1 cellular context compared by ENCODE assay signal in the genomic region with DNA sequence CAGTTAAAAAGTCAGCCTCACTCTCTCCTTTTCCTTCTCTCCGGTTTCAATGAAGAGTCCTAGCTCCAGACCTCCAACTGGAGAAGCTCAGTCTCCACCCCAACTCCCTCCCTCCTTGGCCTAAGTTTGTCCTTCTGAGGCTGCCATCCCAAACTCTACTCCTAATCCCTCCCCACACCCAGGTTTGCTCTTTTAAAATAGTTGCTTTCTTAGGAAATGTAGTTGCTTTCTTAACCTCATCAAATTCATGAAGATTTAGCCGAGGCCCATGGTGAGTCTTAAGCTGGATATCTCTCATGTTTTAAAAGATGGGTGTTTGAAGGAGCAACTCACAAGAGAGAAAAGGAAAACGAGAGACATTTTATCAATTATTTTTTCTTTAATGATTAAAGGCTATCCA.
A peak's percentile ranks its signal among the peaks of the same experiment; 100 is the strongest.
TF ChIP-seq lines count a peak whose summit lies in the region.

No MANE protein-coding gene starts in this region.

TF ChIP-seq in HepG2, 621 proteins besides CTCF, POLR2A, EP300 and RAD21 (continued from another document and continues in another):
- TF ChIP-seq, protein P1, sequence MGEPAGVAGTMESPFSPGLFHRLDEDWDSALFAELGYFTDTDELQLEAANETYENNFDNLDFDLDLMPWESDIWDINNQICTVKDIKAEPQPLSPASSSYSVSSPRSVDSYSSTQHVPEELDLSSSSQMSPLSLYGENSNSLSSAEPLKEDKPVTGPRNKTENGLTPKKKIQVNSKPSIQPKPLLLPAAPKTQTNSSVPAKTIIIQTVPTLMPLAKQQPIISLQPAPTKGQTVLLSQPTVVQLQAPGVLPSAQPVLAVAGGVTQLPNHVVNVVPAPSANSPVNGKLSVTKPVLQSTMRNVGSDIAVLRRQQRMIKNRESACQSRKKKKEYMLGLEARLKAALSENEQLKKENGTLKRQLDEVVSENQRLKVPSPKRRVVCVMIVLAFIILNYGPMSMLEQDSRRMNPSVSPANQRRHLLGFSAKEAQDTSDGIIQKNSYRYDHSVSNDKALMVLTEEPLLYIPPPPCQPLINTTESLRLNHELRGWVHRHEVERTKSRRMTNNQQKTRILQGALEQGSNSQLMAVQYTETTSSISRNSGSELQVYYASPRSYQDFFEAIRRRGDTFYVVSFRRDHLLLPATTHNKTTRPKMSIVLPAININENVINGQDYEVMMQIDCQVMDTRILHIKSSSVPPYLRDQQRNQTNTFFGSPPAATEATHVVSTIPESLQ (CRISPR knock-in tag; conservative IDR thresholded peaks at IDR 0.05), result no peak
- TF ChIP-seq MYC (CRISPR knock-in tag; IDR thresholded peaks at IDR 0.05; ENCODE audit: borderline replicate concordance) (no peak), REL (CRISPR knock-in tag; conservative IDR thresholded peaks at IDR 0.05) (no peak), NFKB2 (CRISPR knock-in tag; IDR thresholded peaks at IDR 0.05; ENCODE audit: borderline replicate concordance) (no peak), POLR2AphosphoS5 (IDR thresholded peaks at IDR 0.05; ENCODE audit: low read depth, low read length) (peak; percentile 77), ZNF274 (CRISPR knock-in tag; IDR thresholded peaks at IDR 0.05) (no peak), ARNTL (CRISPR knock-in tag; IDR thresholded peaks at IDR 0.05) (peak; percentile 56; the same call in 1 of the 2 replicates), CREB1 (IDR thresholded peaks at IDR 0.05) (no peak), CREB1 (CRISPR knock-in tag; IDR thresholded peaks at IDR 0.05) (peak; percentile 57; the same call in 1 of the 2 replicates), ZNF20 (CRISPR knock-in tag; IDR thresholded peaks at IDR 0.05) (no peak), PHF21A (CRISPR knock-in tag; IDR thresholded peaks at IDR 0.05) (no peak), PHF8 (CRISPR knock-in tag; IDR thresholded peaks at IDR 0.05) (peak; percentile 57), ISL2 (CRISPR knock-in tag; IDR thresholded peaks at IDR 0.05) (0 out of 2 replicates have a peak, but pooled peaks have one; percentile 22), ZFY (CRISPR knock-in tag; IDR thresholded peaks at IDR 0.05) (peak; percentile 46; the same call in 1 of the 2 replicates), ZMYM3 (CRISPR knock-in tag; IDR thresholded peaks at IDR 0.05) (no peak), RNF2 (conservative IDR thresholded peaks at IDR 0.05; ENCODE audit: low read depth) (no peak), ATF7 (IDR thresholded peaks at IDR 0.05) (no peak), ATF7 (CRISPR knock-in tag; IDR thresholded peaks at IDR 0.05) (no peak), GATAD1 (CRISPR knock-in tag; IDR thresholded peaks at IDR 0.05) (peak; percentile 89), KDM1A (CRISPR knock-in tag; IDR thresholded peaks at IDR 0.05) (no peak), PHB2 (IDR thresholded peaks at IDR 0.05; ENCODE audit: partially characterized antibody) (no peak), SP2 (CRISPR knock-in tag; IDR thresholded peaks at IDR 0.05) (no peak), KAT8 (CRISPR knock-in tag; IDR thresholded peaks at IDR 0.05) (peak; percentile 85), RXRB (CRISPR knock-in tag; IDR thresholded peaks at IDR 0.05; ENCODE audit: borderline replicate concordance) (0 out of 2 replicates have a peak, but pooled peaks have one; percentile 44), NCOA5 (CRISPR knock-in tag; IDR thresholded peaks at IDR 0.05) (no peak), FIP1L1 (IDR thresholded peaks at IDR 0.05; ENCODE audit: borderline replicate concordance, insufficient read depth, low read depth, low read length) (no peak), ZNF543 (CRISPR knock-in tag; IDR thresholded peaks at IDR 0.05) (0 out of 2 replicates have a peak, but pooled peaks have one; percentile 48), TOPORS (CRISPR knock-in tag; IDR thresholded peaks at IDR 0.05) (no peak)
- TF ChIP-seq, protein P2, sequence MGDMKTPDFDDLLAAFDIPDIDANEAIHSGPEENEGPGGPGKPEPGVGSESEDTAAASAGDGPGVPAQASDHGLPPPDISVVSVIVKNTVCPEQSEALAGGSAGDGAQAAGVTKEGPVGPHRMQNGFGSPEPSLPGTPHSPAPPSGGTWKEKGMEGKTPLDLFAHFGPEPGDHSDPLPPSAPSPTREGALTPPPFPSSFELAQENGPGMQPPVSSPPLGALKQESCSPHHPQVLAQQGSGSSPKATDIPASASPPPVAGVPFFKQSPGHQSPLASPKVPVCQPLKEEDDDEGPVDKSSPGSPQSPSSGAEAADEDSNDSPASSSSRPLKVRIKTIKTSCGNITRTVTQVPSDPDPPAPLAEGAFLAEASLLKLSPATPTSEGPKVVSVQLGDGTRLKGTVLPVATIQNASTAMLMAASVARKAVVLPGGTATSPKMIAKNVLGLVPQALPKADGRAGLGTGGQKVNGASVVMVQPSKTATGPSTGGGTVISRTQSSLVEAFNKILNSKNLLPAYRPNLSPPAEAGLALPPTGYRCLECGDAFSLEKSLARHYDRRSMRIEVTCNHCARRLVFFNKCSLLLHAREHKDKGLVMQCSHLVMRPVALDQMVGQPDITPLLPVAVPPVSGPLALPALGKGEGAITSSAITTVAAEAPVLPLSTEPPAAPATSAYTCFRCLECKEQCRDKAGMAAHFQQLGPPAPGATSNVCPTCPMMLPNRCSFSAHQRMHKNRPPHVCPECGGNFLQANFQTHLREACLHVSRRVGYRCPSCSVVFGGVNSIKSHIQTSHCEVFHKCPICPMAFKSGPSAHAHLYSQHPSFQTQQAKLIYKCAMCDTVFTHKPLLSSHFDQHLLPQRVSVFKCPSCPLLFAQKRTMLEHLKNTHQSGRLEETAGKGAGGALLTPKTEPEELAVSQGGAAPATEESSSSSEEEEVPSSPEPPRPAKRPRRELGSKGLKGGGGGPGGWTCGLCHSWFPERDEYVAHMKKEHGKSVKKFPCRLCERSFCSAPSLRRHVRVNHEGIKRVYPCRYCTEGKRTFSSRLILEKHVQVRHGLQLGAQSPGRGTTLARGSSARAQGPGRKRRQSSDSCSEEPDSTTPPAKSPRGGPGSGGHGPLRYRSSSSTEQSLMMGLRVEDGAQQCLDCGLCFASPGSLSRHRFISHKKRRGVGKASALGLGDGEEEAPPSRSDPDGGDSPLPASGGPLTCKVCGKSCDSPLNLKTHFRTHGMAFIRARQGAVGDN (CRISPR knock-in tag; IDR thresholded peaks at IDR 0.05), result no peak
- TF ChIP-seq, protein P3, sequence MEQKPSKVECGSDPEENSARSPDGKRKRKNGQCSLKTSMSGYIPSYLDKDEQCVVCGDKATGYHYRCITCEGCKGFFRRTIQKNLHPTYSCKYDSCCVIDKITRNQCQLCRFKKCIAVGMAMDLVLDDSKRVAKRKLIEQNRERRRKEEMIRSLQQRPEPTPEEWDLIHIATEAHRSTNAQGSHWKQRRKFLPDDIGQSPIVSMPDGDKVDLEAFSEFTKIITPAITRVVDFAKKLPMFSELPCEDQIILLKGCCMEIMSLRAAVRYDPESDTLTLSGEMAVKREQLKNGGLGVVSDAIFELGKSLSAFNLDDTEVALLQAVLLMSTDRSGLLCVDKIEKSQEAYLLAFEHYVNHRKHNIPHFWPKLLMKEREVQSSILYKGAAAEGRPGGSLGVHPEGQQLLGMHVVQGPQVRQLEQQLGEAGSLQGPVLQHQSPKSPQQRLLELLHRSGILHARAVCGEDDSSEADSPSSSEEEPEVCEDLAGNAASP (CRISPR knock-in tag; IDR thresholded peaks at IDR 0.05; ENCODE audit: borderline replicate concordance), result 0 out of 2 replicates have a peak, but pooled peaks have one; percentile 27
- TF ChIP-seq, protein P4, sequence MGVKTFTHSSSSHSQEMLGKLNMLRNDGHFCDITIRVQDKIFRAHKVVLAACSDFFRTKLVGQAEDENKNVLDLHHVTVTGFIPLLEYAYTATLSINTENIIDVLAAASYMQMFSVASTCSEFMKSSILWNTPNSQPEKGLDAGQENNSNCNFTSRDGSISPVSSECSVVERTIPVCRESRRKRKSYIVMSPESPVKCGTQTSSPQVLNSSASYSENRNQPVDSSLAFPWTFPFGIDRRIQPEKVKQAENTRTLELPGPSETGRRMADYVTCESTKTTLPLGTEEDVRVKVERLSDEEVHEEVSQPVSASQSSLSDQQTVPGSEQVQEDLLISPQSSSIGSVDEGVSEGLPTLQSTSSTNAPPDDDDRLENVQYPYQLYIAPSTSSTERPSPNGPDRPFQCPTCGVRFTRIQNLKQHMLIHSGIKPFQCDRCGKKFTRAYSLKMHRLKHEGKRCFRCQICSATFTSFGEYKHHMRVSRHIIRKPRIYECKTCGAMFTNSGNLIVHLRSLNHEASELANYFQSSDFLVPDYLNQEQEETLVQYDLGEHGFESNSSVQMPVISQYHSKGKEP (CRISPR knock-in tag; IDR thresholded peaks at IDR 0.05), result no peak
- TF ChIP-seq, protein P5, sequence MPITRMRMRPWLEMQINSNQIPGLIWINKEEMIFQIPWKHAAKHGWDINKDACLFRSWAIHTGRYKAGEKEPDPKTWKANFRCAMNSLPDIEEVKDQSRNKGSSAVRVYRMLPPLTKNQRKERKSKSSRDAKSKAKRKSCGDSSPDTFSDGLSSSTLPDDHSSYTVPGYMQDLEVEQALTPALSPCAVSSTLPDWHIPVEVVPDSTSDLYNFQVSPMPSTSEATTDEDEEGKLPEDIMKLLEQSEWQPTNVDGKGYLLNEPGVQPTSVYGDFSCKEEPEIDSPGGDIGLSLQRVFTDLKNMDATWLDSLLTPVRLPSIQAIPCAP (CRISPR knock-in tag; IDR thresholded peaks at IDR 0.05; ENCODE audit: low read depth), result no peak
- TF ChIP-seq, protein P6, sequence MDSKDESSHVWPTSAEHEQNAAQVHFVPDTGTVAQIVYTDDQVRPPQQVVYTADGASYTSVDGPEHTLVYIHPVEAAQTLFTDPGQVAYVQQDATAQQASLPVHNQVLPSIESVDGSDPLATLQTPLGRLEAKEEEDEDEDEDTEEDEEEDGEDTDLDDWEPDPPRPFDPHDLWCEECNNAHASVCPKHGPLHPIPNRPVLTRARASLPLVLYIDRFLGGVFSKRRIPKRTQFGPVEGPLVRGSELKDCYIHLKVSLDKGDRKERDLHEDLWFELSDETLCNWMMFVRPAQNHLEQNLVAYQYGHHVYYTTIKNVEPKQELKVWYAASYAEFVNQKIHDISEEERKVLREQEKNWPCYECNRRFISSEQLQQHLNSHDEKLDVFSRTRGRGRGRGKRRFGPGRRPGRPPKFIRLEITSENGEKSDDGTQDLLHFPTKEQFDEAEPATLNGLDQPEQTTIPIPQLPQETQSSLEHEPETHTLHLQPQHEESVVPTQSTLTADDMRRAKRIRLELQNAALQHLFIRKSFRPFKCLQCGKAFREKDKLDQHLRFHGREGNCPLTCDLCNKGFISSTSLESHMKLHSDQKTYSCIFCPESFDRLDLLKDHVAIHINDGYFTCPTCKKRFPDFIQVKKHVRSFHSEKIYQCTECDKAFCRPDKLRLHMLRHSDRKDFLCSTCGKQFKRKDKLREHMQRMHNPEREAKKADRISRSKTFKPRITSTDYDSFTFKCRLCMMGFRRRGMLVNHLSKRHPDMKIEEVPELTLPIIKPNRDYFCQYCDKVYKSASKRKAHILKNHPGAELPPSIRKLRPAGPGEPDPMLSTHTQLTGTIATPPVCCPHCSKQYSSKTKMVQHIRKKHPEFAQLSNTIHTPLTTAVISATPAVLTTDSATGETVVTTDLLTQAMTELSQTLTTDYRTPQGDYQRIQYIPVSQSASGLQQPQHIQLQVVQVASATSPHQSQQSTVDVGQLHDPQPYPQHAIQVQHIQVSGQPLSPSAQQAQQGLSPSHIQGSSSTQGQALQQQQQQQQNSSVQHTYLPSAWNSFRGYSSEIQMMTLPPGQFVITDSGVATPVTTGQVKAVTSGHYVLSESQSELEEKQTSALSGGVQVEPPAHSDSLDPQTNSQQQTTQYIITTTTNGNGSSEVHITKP (CRISPR knock-in tag; IDR thresholded peaks at IDR 0.05; ENCODE audit: low read depth), result no peak
- TF ChIP-seq, protein P7, sequence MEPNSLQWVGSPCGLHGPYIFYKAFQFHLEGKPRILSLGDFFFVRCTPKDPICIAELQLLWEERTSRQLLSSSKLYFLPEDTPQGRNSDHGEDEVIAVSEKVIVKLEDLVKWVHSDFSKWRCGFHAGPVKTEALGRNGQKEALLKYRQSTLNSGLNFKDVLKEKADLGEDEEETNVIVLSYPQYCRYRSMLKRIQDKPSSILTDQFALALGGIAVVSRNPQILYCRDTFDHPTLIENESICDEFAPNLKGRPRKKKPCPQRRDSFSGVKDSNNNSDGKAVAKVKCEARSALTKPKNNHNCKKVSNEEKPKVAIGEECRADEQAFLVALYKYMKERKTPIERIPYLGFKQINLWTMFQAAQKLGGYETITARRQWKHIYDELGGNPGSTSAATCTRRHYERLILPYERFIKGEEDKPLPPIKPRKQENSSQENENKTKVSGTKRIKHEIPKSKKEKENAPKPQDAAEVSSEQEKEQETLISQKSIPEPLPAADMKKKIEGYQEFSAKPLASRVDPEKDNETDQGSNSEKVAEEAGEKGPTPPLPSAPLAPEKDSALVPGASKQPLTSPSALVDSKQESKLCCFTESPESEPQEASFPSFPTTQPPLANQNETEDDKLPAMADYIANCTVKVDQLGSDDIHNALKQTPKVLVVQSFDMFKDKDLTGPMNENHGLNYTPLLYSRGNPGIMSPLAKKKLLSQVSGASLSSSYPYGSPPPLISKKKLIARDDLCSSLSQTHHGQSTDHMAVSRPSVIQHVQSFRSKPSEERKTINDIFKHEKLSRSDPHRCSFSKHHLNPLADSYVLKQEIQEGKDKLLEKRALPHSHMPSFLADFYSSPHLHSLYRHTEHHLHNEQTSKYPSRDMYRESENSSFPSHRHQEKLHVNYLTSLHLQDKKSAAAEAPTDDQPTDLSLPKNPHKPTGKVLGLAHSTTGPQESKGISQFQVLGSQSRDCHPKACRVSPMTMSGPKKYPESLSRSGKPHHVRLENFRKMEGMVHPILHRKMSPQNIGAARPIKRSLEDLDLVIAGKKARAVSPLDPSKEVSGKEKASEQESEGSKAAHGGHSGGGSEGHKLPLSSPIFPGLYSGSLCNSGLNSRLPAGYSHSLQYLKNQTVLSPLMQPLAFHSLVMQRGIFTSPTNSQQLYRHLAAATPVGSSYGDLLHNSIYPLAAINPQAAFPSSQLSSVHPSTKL (CRISPR knock-in tag; IDR thresholded peaks at IDR 0.05), result peak; percentile 27; the same call in 1 of the 2 replicates
- TF ChIP-seq, protein P8, sequence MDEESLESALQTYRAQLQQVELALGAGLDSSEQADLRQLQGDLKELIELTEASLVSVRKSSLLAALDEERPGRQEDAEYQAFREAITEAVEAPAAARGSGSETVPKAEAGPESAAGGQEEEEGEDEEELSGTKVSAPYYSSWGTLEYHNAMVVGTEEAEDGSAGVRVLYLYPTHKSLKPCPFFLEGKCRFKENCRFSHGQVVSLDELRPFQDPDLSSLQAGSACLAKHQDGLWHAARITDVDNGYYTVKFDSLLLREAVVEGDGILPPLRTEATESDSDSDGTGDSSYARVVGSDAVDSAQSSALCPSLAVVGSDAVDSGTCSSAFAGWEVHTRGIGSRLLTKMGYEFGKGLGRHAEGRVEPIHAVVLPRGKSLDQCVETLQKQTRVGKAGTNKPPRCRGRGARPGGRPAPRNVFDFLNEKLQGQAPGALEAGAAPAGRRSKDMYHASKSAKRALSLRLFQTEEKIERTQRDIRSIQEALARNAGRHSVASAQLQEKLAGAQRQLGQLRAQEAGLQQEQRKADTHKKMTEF (CRISPR knock-in tag; IDR thresholded peaks at IDR 0.05), result 0 out of 2 replicates have a peak, but pooled peaks have one; percentile 27
- TF ChIP-seq, protein P9, sequence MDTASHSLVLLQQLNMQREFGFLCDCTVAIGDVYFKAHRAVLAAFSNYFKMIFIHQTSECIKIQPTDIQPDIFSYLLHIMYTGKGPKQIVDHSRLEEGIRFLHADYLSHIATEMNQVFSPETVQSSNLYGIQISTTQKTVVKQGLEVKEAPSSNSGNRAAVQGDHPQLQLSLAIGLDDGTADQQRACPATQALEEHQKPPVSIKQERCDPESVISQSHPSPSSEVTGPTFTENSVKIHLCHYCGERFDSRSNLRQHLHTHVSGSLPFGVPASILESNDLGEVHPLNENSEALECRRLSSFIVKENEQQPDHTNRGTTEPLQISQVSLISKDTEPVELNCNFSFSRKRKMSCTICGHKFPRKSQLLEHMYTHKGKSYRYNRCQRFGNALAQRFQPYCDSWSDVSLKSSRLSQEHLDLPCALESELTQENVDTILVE (CRISPR knock-in tag; IDR thresholded peaks at IDR 0.05), result 0 out of 2 replicates have a peak, but pooled peaks have one; percentile 11
